In genomic region chr11:72238040-72238450, GRCh38 we compare ENCODE assay signal across 8 cellular contexts. TPM values are rescaled to one million over a fixed set of nuclear protein-coding genes. Genes with fewer than 3 reads are reported as not detected.
DNase-seq lines count a peak whose midpoint lies in the region; ATAC-seq and TF ChIP-seq lines count a peak whose summit lies in the region.

No MANE protein-coding gene starts in this region.

- no peak overlapping the region for H3K4me3 Mint-ChIP-seq in activated T-cell treated with anti-CD3 and anti-CD28 coated beads, Interleukin-2, amount 50 U/mL, for 4 hours

- no peaks in the 10 kb centered on the region for H3K9me3 Mint-ChIP-seq in activated T-cell treated with anti-CD3 and anti-CD28 coated beads, Interleukin-2, amount 50 U/mL, for 4 hours

- DNase-seq in AG08396 (ENCODE audit: low spot score) (peak; percentile 91), GM13976 (ENCODE audit: low spot score) (peak; percentile 89), NCI-H510A treated with DMSO at 0.1 percent for 48 hours (lab: John Stamatoyannopoulos, UW) (peak; percentile 69), globus pallidus (ENCODE audit: low spot score) (peak; percentile 47), osteoblast (ENCODE audit: insufficient read length, low spot score, missing footprints) (peak; percentile 99)
- DNase-seq in activated T-cell treated with anti-CD3 and anti-CD28 coated beads, Interleukin-2, amount 50 U/mL, for 4 hours, result peak; percentile 34

- no peaks in the 10 kb centered on the region for H3K79me2 ChIP-seq in osteoblast (ENCODE audit: insufficient read depth, low read length)

- ATAC-seq in activated T-cell treated with anti-CD3 and anti-CD28 coated beads, Interleukin-2, amount 50 U/mL, for 4 hours, result peak; percentile 44 to 46
- ATAC-seq in HG03175 (IDR thresholded peaks at IDR 0.05; ENCODE audit: unreplicated experiment) (no peak), HG03571 (IDR thresholded peaks at IDR 0.05; ENCODE audit: unreplicated experiment) (no peak)

- peaks cover 22% of the 10 kb centered on the region for H3K4me1 Mint-ChIP-seq in activated T-cell treated with anti-CD3 and anti-CD28 coated beads, Interleukin-2, amount 50 U/mL, for 4 hours (ENCODE audit: low read depth)

- H3K4me1 ChIP-seq in osteoblast (ENCODE audit: insufficient read depth, low read length), result peaks cover 9% of the 10 kb centered on the region

- H3K4me2 ChIP-seq in osteoblast (ENCODE audit: insufficient read depth, low read length), result no peak overlapping the region

- H3K36me3 Mint-ChIP-seq in activated T-cell treated with anti-CD3 and anti-CD28 coated beads, Interleukin-2, amount 50 U/mL, for 4 hours (ENCODE audit: insufficient read depth), result peaks cover 13% of the 10 kb centered on the region

- peaks cover 46% of the 10 kb centered on the region for H4K20me1 ChIP-seq in osteoblast (ENCODE audit: insufficient read depth, low read length)

- H3K4me3 ChIP-seq in osteoblast (ENCODE audit: insufficient read depth, low read length), result no peak overlapping the region

- H3K27ac ChIP-seq in osteoblast (ENCODE audit: low read depth, low read length), result no peak overlapping the region

- in situ Hi-C loops in GM13976 (cut with MboI; ENCODE audit: low sequenced_read_pairs, unreplicated experiment), result no loop called here

- H3K36me3 ChIP-seq in osteoblast (ENCODE audit: insufficient read depth, low read length), result peaks cover 46% of the 10 kb centered on the region

- TF ChIP-seq CTCF in GM13976 (IDR thresholded peaks at IDR 0.05; ENCODE audit: borderline replicate concordance, control extremely low read depth, extremely low read depth, insufficient read depth, missing control alignments) (peak; percentile 68), osteoblast (IDR thresholded peaks at IDR 0.05; ENCODE audit: extremely low read depth, low read depth, low read length) (peak; percentile 77)

- H3K27me3 Mint-ChIP-seq in activated T-cell treated with anti-CD3 and anti-CD28 coated beads, Interleukin-2, amount 50 U/mL, for 4 hours (ENCODE audit: low read depth), result peaks cover 36% of the 10 kb centered on the region

- H3K9me3 ChIP-seq in osteoblast (ENCODE audit: low read depth, low read length), result no peaks in the 10 kb centered on the region

- no peak overlapping the region for H2AFZ ChIP-seq in osteoblast (ENCODE audit: low read length)

- peaks cover 24% of the 10 kb centered on the region for H3K27me3 ChIP-seq in osteoblast (ENCODE audit: insufficient read depth, low read length)

RNA-seq across cellular contexts. Expression of gene PHOX2A, which starts 5.9 kb away (rescaled TPM):
- not detected for total RNA-seq in activated T-cell treated with anti-CD3 and anti-CD28 coated beads, Interleukin-2, amount 50 U/mL, for 4 hours
- not detected in 2 replicates for total RNA-seq in osteoblast

RNA-seq across cellular contexts. Expression of gene INPPL1, which starts 13.5 kb away (rescaled TPM):
- 10 to 100 TPM; 69.5 to 90.2 (median 79.5) TPM for total RNA-seq in activated T-cell treated with anti-CD3 and anti-CD28 coated beads, Interleukin-2, amount 50 U/mL, for 4 hours
- total RNA-seq in osteoblast, result 86.5 and 92.2 TPM in 2 replicates

RNA-seq across cellular contexts. Expression of gene FOLR2, which starts 21.5 kb away (rescaled TPM):
- total RNA-seq in activated T-cell treated with anti-CD3 and anti-CD28 coated beads, Interleukin-2, amount 50 U/mL, for 4 hours, result not detected
- not detected in 2 replicates for total RNA-seq in osteoblast

RNA-seq across cellular contexts. Expression of gene FOLR1, which starts 46.1 kb away (rescaled TPM):
- total RNA-seq in activated T-cell treated with anti-CD3 and anti-CD28 coated beads, Interleukin-2, amount 50 U/mL, for 4 hours, result under 1 TPM in 2 of 3 donors, not detected in 1; 0.20 to 0.24 TPM
- total RNA-seq in osteoblast, result under 0.01 and 0.36 TPM in 2 replicates

Comparison
In these comparisons a context has a peak if more than half of its experiments do, and no peak if none do; other contexts are left out.
1. DNase-seq: peak in every context shown above with its lines; median percentile 99 in osteoblast; 91 in AG08396; 89 in GM13976; 69 in NCI-H510A treated with DMSO at 0.1 percent for 48 hours; 47 in globus pallidus; 34 in activated T-cell treated with anti-CD3 and anti-CD28 coated beads, Interleukin-2, amount 50 U/mL, for 4 hours.
2. ATAC-seq: peak in activated T-cell treated with anti-CD3 and anti-CD28 coated beads, Interleukin-2, amount 50 U/mL, for 4 hours (2 of 2); none in HG03175 (single experiment) and HG03571 (single experiment).